11 cellular contexts compared by ENCODE assay signal in genomic region chr4:1834047-1834769, GRCh38. TPM values are rescaled to one million over a fixed set of nuclear protein-coding genes. Genes with fewer than 3 reads are reported as not detected.
DNase-seq lines count a peak whose midpoint lies in the region; ATAC-seq and TF ChIP-seq lines count a peak whose summit lies in the region.
"Had no signal": no experiment of that assay in that cellular context is flagged by ENCODE, and none has a peak within 500 bp of the region (broad histone marks: within the 10 kb centered on the region; RNA-seq: fewer than 3 reads in every experiment).

No MANE protein-coding gene starts in this region.

- CTCF ChIA-PET in CD4-positive, alpha-beta T cell (lab: Charles Lee): no interaction called here

- H3K27me3 ChIP-seq in CD4-positive, CD25-positive, alpha-beta regulatory T cell (ENCODE audit: control insufficient read depth, insufficient read depth, low read length): no peaks in the 10 kb centered on the region
- H3K27me3 ChIP-seq in CD4-positive, alpha-beta T cell (ENCODE audit: control insufficient read depth, insufficient read depth, low read length): no peaks in the 10 kb centered on the region
- H3K27me3 ChIP-seq: hepatocyte had no signal

- no peak for TF ChIP-seq CTCF in glutamatergic neuron (IDR thresholded peaks at IDR 0.05; ENCODE audit: partially characterized antibody, unreplicated experiment)
- TF ChIP-seq CTCF in CD4-positive, alpha-beta T cell (IDR thresholded peaks at IDR 0.05): no peak

- H3K4me3 Mint-ChIP-seq in CD4-positive, CD25-positive, alpha-beta regulatory T cell: no peak overlapping the region
- H3K4me3 Mint-ChIP-seq in central memory CD8-positive, alpha-beta T cell: no peak overlapping the region
- no peak overlapping the region for H3K4me3 Mint-ChIP-seq in glutamatergic neuron (ENCODE audit: unreplicated experiment)
- H3K4me3 Mint-ChIP-seq in CD4-positive, alpha-beta T cell: no peak overlapping the region

- no peaks in the 10 kb centered on the region for H3K9me3 Mint-ChIP-seq in CD4-positive, CD25-positive, alpha-beta regulatory T cell
- no peaks in the 10 kb centered on the region for H3K9me3 Mint-ChIP-seq in central memory CD8-positive, alpha-beta T cell
- peaks cover 6% of the 10 kb centered on the region for H3K9me3 Mint-ChIP-seq in glutamatergic neuron (ENCODE audit: unreplicated experiment)
- H3K9me3 Mint-ChIP-seq in CD4-positive, alpha-beta T cell: no peaks in the 10 kb centered on the region

- intact Hi-C loops in CD4-positive, alpha-beta T cell (cut with DNase I, micrococcal nuclease): no loop called here

- no peaks in the 10 kb centered on the region for H3K27me3 Mint-ChIP-seq in CD4-positive, CD25-positive, alpha-beta regulatory T cell
- no peaks in the 10 kb centered on the region for H3K27me3 Mint-ChIP-seq in central memory CD8-positive, alpha-beta T cell
- no peaks in the 10 kb centered on the region for H3K27me3 Mint-ChIP-seq in glutamatergic neuron (ENCODE audit: unreplicated experiment)
- H3K27me3 Mint-ChIP-seq in CD4-positive, alpha-beta T cell: no peaks in the 10 kb centered on the region

- no peak overlapping the region for H3K27ac ChIP-seq in CD4-positive, CD25-positive, alpha-beta regulatory T cell (ENCODE audit: insufficient read depth, low read length, poor library complexity, severe bottlenecking)
- H3K27ac ChIP-seq in CD4-positive, alpha-beta T cell (ENCODE audit: low read depth, low read length): no peak overlapping the region
- H3K27ac ChIP-seq: hepatocyte, prostate gland had no signal

- H3K9me3 ChIP-seq in CD4-positive, CD25-positive, alpha-beta regulatory T cell (ENCODE audit: control insufficient read depth in 2 of 2, low read length in 2 of 2): no peaks in the 10 kb centered on the region
- no peaks in the 10 kb centered on the region for H3K9me3 ChIP-seq in CD4-positive, alpha-beta T cell (ENCODE audit: control insufficient read depth, low read length)
- H3K9me3 ChIP-seq: prostate gland had no signal

- no peak for DNase-seq in CD4-positive, CD25-positive, alpha-beta regulatory T cell
- DNase-seq in GM19240 (ENCODE audit: insufficient read length, low spot score) (peak; percentile 89), epidermal melanocyte (ENCODE audit: insufficient read length, low spot score) (no peak), glutamatergic neuron (no peak)
- DNase-seq in central memory CD8-positive, alpha-beta T cell (ENCODE audit: low spot score in 2 of 2): no peak
- no peak for DNase-seq in NK-92 treated with Interleukin-12 subunit alpha and Interleukin-12 subunit beta, amount 100 ng/mL, for 24 hours (lab: John Stamatoyannopoulos, UW)
- DNase-seq in CD4-positive, alpha-beta T cell: no peak

- H3K27ac Mint-ChIP-seq in CD4-positive, CD25-positive, alpha-beta regulatory T cell: peak overlapping the region; percentile 66 to 88 (median 69)
- peak overlapping the region; percentile 24 for H3K27ac Mint-ChIP-seq in central memory CD8-positive, alpha-beta T cell (ENCODE audit: low read depth)
- H3K27ac Mint-ChIP-seq in glutamatergic neuron (ENCODE audit: unreplicated experiment): no peak overlapping the region
- H3K27ac Mint-ChIP-seq in CD4-positive, alpha-beta T cell: no peak overlapping the region

- H3K36me3 ChIP-seq in CD4-positive, CD25-positive, alpha-beta regulatory T cell (ENCODE audit: control insufficient read depth, insufficient read depth, low read length): peaks cover 77% of the 10 kb centered on the region

- no peak for ATAC-seq in CD4-positive, CD25-positive, alpha-beta regulatory T cell (ENCODE audit: low read depth in 2 of 2)
- peak; percentile 60 for ATAC-seq in HG03139 (IDR thresholded peaks at IDR 0.05; ENCODE audit: unreplicated experiment)
- no peak for ATAC-seq in central memory CD8-positive, alpha-beta T cell (replicated peaks; ENCODE audit: extremely low read depth, poor library complexity, severe bottlenecking)
- ATAC-seq in CD4-positive, alpha-beta T cell (ENCODE audit: poor library complexity): no peak

- H3K36me3 Mint-ChIP-seq in CD4-positive, CD25-positive, alpha-beta regulatory T cell: peaks cover 28% of the 10 kb centered on the region
- H3K36me3 Mint-ChIP-seq in central memory CD8-positive, alpha-beta T cell (ENCODE audit: insufficient read depth): peaks cover 31% of the 10 kb centered on the region
- H3K36me3 Mint-ChIP-seq in glutamatergic neuron (ENCODE audit: unreplicated experiment): peaks cover 30% of the 10 kb centered on the region
- peaks cover 73% of the 10 kb centered on the region for H3K36me3 Mint-ChIP-seq in CD4-positive, alpha-beta T cell (ENCODE audit: low read depth)

- no peak overlapping the region for H3K4me3 ChIP-seq in CD4-positive, CD25-positive, alpha-beta regulatory T cell (ENCODE audit: low read depth, low read length)
- H3K4me3 ChIP-seq: hepatocyte, prostate gland had no signal

- peaks cover 0 to 4% (median under 1%) of the 10 kb centered on the region in 4 donors for H3K4me1 Mint-ChIP-seq in CD4-positive, CD25-positive, alpha-beta regulatory T cell
- H3K4me1 Mint-ChIP-seq in central memory CD8-positive, alpha-beta T cell: peaks cover 11% of the 10 kb centered on the region
- no peaks in the 10 kb centered on the region for H3K4me1 Mint-ChIP-seq in glutamatergic neuron (ENCODE audit: low read depth, unreplicated experiment)
- no peaks in the 10 kb centered on the region for H3K4me1 Mint-ChIP-seq in CD4-positive, alpha-beta T cell (ENCODE audit: low read depth)

- POLR2A ChIA-PET in CD4-positive, alpha-beta T cell (lab: Charles Lee): no interaction called here

- no peaks in the 10 kb centered on the region for H3K4me1 ChIP-seq in CD4-positive, CD25-positive, alpha-beta regulatory T cell (ENCODE audit: control insufficient read depth, insufficient read depth, low read length, poor library complexity, severe bottlenecking)
- H3K4me1 ChIP-seq: prostate gland had no signal

RNA-seq across cellular contexts. Expression of gene LETM1, which starts 21.7 kb away (rescaled TPM):
- 41.8 TPM for total RNA-seq in CD4-positive, CD25-positive, alpha-beta regulatory T cell
- polyA plus RNA-seq in CD4-positive, CD25-positive, alpha-beta regulatory T cell: 10 to 100 TPM; 10.3 to 13.0 (median 12.3) TPM
- 48.5 TPM for total RNA-seq in glutamatergic neuron (ENCODE audit: unreplicated experiment)
- 10 to 100 TPM; 21.2 to 25.2 TPM for total RNA-seq in CD4-positive, alpha-beta T cell

RNA-seq across cellular contexts. Expression of gene NSD2, which starts 37.0 kb away (rescaled TPM):
- total RNA-seq in CD4-positive, CD25-positive, alpha-beta regulatory T cell: 95.8 TPM
- polyA plus RNA-seq in CD4-positive, CD25-positive, alpha-beta regulatory T cell: 1 to 10 TPM; 5.9 to 7.6 (median 7.0) TPM
- total RNA-seq in glutamatergic neuron (ENCODE audit: unreplicated experiment): 138 TPM
- 10 to 100 TPM; 42.4 to 45.8 TPM for total RNA-seq in CD4-positive, alpha-beta T cell

RNA-seq across cellular contexts. Expression of gene FGFR3, which starts 41.1 kb away (rescaled TPM):
- 0.25 TPM for total RNA-seq in CD4-positive, CD25-positive, alpha-beta regulatory T cell
- polyA plus RNA-seq in CD4-positive, CD25-positive, alpha-beta regulatory T cell: not detected
- total RNA-seq in glutamatergic neuron (ENCODE audit: unreplicated experiment): 11.3 TPM
- total RNA-seq in CD4-positive, alpha-beta T cell: under 1 TPM in 1 of 2 experiments, not detected in 1; 0.33 TPM
- total RNA-seq: RPMI7951 had no signal

Comparison
In these comparisons a context has a peak if more than half of its experiments do, and no peak if none do; other contexts are left out.
1. H3K27ac Mint-ChIP-seq: peak in CD4-positive, CD25-positive, alpha-beta regulatory T cell (3 of 3) and central memory CD8-positive, alpha-beta T cell (single experiment); none in glutamatergic neuron (single experiment) and CD4-positive, alpha-beta T cell (single experiment).